2 cellular contexts compared by ENCODE assay signal in the genomic region with DNA sequence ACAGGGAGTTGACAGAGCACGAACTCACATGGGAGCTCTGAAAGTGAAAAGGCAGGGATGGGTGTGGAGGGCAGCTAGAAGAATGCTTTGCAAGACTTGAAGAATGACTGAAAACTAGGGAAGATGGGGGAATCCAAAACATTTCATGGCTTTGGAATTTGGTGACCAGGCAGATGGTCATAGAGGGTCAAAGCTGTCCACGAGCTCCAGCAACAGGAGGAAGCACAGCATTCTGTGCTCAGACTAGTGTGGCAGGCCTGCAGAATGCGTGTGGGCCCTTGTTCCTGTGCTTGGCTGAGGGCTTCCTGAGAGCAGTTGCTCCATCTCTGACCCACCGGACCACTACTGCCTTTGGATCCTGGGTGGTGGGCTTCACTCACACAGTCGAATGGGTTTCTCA.
TF ChIP-seq lines count a peak whose summit lies in the region.

No MANE protein-coding gene starts in this region.

TF ChIP-seq in K562, 482 proteins besides CTCF, POLR2A, EP300 and RAD21 (continues in another document):
- TF ChIP-seq, protein P1, sequence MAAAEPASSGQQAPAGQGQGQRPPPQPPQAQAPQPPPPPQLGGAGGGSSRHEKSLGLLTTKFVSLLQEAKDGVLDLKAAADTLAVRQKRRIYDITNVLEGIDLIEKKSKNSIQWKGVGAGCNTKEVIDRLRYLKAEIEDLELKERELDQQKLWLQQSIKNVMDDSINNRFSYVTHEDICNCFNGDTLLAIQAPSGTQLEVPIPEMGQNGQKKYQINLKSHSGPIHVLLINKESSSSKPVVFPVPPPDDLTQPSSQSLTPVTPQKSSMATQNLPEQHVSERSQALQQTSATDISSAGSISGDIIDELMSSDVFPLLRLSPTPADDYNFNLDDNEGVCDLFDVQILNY (CRISPR knock-in tag; IDR thresholded peaks at IDR 0.05), result no peak
- TF ChIP-seq CC2D1A (IDR thresholded peaks at IDR 0.05) (no peak), NKRF (IDR thresholded peaks at IDR 0.05; ENCODE audit: borderline replicate concordance) (no peak), ZNF561 (CRISPR knock-in tag; conservative IDR thresholded peaks at IDR 0.05) (no peak), CREM (IDR thresholded peaks at IDR 0.05; ENCODE audit: low read depth) (no peak), ZKSCAN3 (CRISPR knock-in tag; IDR thresholded peaks at IDR 0.05) (no peak), MTA3 (IDR thresholded peaks at IDR 0.05; ENCODE audit: borderline replicate concordance) (no peak), ZMIZ1 (IDR thresholded peaks at IDR 0.05; ENCODE audit: low read depth in 2 of 2, low read length in 2 of 2) (no peak), SMARCC2 (IDR thresholded peaks at IDR 0.05; ENCODE audit: low read depth) (no peak), NR4A1 (CRISPR knock-in tag; IDR thresholded peaks at IDR 0.05) (no peak), NR4A1 (tag; IDR thresholded peaks at IDR 0.05) (no peak), FOXK1 (CRISPR knock-in tag; IDR thresholded peaks at IDR 0.05; ENCODE audit: borderline replicate concordance) (no peak), ZNF12 (CRISPR knock-in tag; IDR thresholded peaks at IDR 0.05) (no peak), HLTF (IDR thresholded peaks at IDR 0.05) (no peak)
- TF ChIP-seq, protein P2, sequence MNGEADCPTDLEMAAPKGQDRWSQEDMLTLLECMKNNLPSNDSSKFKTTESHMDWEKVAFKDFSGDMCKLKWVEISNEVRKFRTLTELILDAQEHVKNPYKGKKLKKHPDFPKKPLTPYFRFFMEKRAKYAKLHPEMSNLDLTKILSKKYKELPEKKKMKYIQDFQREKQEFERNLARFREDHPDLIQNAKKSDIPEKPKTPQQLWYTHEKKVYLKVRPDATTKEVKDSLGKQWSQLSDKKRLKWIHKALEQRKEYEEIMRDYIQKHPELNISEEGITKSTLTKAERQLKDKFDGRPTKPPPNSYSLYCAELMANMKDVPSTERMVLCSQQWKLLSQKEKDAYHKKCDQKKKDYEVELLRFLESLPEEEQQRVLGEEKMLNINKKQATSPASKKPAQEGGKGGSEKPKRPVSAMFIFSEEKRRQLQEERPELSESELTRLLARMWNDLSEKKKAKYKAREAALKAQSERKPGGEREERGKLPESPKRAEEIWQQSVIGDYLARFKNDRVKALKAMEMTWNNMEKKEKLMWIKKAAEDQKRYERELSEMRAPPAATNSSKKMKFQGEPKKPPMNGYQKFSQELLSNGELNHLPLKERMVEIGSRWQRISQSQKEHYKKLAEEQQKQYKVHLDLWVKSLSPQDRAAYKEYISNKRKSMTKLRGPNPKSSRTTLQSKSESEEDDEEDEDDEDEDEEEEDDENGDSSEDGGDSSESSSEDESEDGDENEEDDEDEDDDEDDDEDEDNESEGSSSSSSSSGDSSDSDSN (IDR thresholded peaks at IDR 0.05; ENCODE audit: borderline replicate concordance in 1 of 2, low read depth in 2 of 2, low read length in 2 of 2), result no peak
- TF ChIP-seq, protein P3, sequence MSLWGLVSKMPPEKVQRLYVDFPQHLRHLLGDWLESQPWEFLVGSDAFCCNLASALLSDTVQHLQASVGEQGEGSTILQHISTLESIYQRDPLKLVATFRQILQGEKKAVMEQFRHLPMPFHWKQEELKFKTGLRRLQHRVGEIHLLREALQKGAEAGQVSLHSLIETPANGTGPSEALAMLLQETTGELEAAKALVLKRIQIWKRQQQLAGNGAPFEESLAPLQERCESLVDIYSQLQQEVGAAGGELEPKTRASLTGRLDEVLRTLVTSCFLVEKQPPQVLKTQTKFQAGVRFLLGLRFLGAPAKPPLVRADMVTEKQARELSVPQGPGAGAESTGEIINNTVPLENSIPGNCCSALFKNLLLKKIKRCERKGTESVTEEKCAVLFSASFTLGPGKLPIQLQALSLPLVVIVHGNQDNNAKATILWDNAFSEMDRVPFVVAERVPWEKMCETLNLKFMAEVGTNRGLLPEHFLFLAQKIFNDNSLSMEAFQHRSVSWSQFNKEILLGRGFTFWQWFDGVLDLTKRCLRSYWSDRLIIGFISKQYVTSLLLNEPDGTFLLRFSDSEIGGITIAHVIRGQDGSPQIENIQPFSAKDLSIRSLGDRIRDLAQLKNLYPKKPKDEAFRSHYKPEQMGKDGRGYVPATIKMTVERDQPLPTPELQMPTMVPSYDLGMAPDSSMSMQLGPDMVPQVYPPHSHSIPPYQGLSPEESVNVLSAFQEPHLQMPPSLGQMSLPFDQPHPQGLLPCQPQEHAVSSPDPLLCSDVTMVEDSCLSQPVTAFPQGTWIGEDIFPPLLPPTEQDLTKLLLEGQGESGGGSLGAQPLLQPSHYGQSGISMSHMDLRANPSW (CRISPR knock-in tag; IDR thresholded peaks at IDR 0.05), result no peak

TF ChIP-seq in HepG2, 621 proteins besides CTCF, POLR2A, EP300 and RAD21:
- 0 out of 2 replicates have a peak, but pooled peaks have one; percentile 14 for TF ChIP-seq ZNF687 (CRISPR knock-in tag; IDR thresholded peaks at IDR 0.05)
- no peak for TF ChIP-seq ZNF235 (CRISPR knock-in tag; IDR thresholded peaks at IDR 0.05; ENCODE audit: borderline replicate concordance)
